Comparison of ENCODE assay signal across 8 cellular contexts in genomic region chr2:42810126-42810970, GRCh38. TPM values are rescaled to one million over a fixed set of nuclear protein-coding genes. Genes with fewer than 3 reads are reported as not detected.
DNase-seq lines count a peak whose midpoint lies in the region; ATAC-seq, FAIRE-seq and TF ChIP-seq lines count a peak whose summit lies in the region.

No MANE protein-coding gene starts in this region.

- H3K9me3 ChIP-seq in H1 (ENCODE audit: insufficient read depth in 2 of 2, low read depth in 1 of 2, low read length in 1 of 2): 0 out of 4 replicates have a peak, but pooled peaks cover 0 to 3% of the 10 kb centered on the region in 2 experiments

- no peak overlapping the region for H3K23ac ChIP-seq in H1 (ENCODE audit: insufficient read length)

- no peak overlapping the region for H2BK12ac ChIP-seq in H1 (ENCODE audit: low read depth, low read length)

- TF ChIP-seq CTCF in H1 (IDR thresholded peaks at IDR 0.05; ENCODE audit: control extremely low read depth in 1 of 3, insufficient read depth in 1 of 3, low read depth in 1 of 3, low read length in 3 of 3) (no peak), mesothelial cell of epicardium (IDR thresholded peaks at IDR 0.05; ENCODE audit: unreplicated experiment) (no peak)

- H3K23me2 ChIP-seq in H1 (ENCODE audit: low read depth, low read length): peaks cover 4% of the 10 kb centered on the region; the same call in 1 of the 2 replicates

- peak; percentile 83 for TF ChIP-seq POLR2A in H1 (IDR thresholded peaks at IDR 0.05; ENCODE audit: control extremely low read depth in 1 of 2, low read depth in 2 of 2, low read length in 2 of 2)

- no peak overlapping the region for H2BK15ac ChIP-seq in H1 (ENCODE audit: low read length)

- peak overlapping the region; percentile 95 for H3K27ac Mint-ChIP-seq in activated CD8-positive, alpha-beta memory T cell treated with anti-CD3 and anti-CD28 coated beads, Interleukin-2, amount 10 ng/mL, durations not matched to agents 7 days and 5 days
- H3K27ac Mint-ChIP-seq in mesothelial cell of epicardium: peak overlapping the region; percentile 98

- peak overlapping the region; percentile 88 for H3K4me3 Mint-ChIP-seq in activated CD8-positive, alpha-beta memory T cell treated with anti-CD3 and anti-CD28 coated beads, Interleukin-2, amount 10 ng/mL, durations not matched to agents 7 days and 5 days
- peak overlapping the region; percentile 90 for H3K4me3 Mint-ChIP-seq in mesothelial cell of epicardium

- 2% methylated on average over 72 of the region's 83 CpGs; no CpG with 5 or more reads in 1 of the 2 experiments for WGBS in H1 (ENCODE audit: extremely low coverage in 1 of 2, insufficient coverage in 1 of 2, insufficient read length in 1 of 2, insufficient replicate concordance in 2 of 2, low coverage in 1 of 2, low lambda C conversion rate in 2 of 2, missing lambda C conversion rate in 1 of 2), 2 experiments

- TF ChIP-seq RAD21 in H1 (IDR thresholded peaks at IDR 0.05 in 1 of 2, conservative IDR thresholded peaks at IDR 0.05 in 1 of 2; ENCODE audit: low read depth in 2 of 2, low read length in 2 of 2): no peak

- H3K4me1 Mint-ChIP-seq in activated CD8-positive, alpha-beta memory T cell treated with anti-CD3 and anti-CD28 coated beads, Interleukin-2, amount 10 ng/mL, durations not matched to agents 7 days and 5 days: peaks cover 21% of the 10 kb centered on the region
- peaks cover 26% of the 10 kb centered on the region for H3K4me1 Mint-ChIP-seq in mesothelial cell of epicardium

- POLR2A ChIA-PET in H1 (lab: Charles Lee; ENCODE audit: partially characterized antibody): interaction anchor here (0.6 to 3.5 kb wide), 16 partner anchors 9 to 416 kb away, joined by 3 to 61 read pairs (median 4); partner anchors contain the start of genes HAAO and ZFP36L2

- peak; percentile 93 for DNase-seq in COR-L47 (lab: John Stamatoyannopoulos, UW)
- peak; percentile 96 for DNase-seq in HT1080 (ENCODE audit: low read depth)
- DNase-seq in NOMO-1 (lab: John Stamatoyannopoulos, UW; ENCODE audit: unreplicated experiment in 2 of 2): peak; percentile 90 to 96
- peak; percentile 97 for DNase-seq in activated CD8-positive, alpha-beta memory T cell treated with anti-CD3 and anti-CD28 coated beads, Interleukin-2, amount 10 ng/mL, durations not matched to agents 7 days and 5 days
- DNase-seq in H1 (ENCODE audit: low read depth in 1 of 2, low spot score in 2 of 2): peak; percentile 87 to 96
- peak; percentile 87 to 98 for DNase-seq in mesothelial cell of epicardium (ENCODE audit: low spot score in 2 of 2, unreplicated experiment in 2 of 2)
- peak; percentile 87 to 91 for DNase-seq in stimulated activated CD8-positive, alpha-beta memory T cell treated with anti-CD3 and anti-CD28 coated beads, Interleukin-15, amount 100 ng/mL, for 4 hours (ENCODE audit: low read depth in 2 of 2)

- H3K18ac ChIP-seq in H1 (ENCODE audit: extremely low read depth, low read length): peak overlapping the region; percentile 68

- peak; percentile 75 for ATAC-seq in GM21367 (IDR thresholded peaks at IDR 0.05; ENCODE audit: unreplicated experiment)
- peak; percentile 82 for ATAC-seq in activated CD8-positive, alpha-beta memory T cell treated with anti-CD3 and anti-CD28 coated beads, Interleukin-2, amount 10 ng/mL, durations not matched to agents 7 days and 5 days

- H3K4me1 ChIP-seq in H1 (replicated peaks in 1 of 4; ENCODE audit: control insufficient read depth in 3 of 4, insufficient read depth in 4 of 4, low read length in 3 of 4): peaks cover 0 to 3% (median 0%) of the 10 kb centered on the region in 4 experiments; a peak in 4 of 7 replicates

- no peak overlapping the region for H2BK20ac ChIP-seq in H1 (ENCODE audit: low read length)

- H4K20me1 ChIP-seq in H1 (replicated peaks in 1 of 2; ENCODE audit: control insufficient read depth in 1 of 2, insufficient read depth in 2 of 2, low read length in 2 of 2): no peaks in the 10 kb centered on the region

- H3K79me2 ChIP-seq in H1 (ENCODE audit: control insufficient read depth in 1 of 2, insufficient read depth in 2 of 2, low read length in 2 of 2): no peaks in the 10 kb centered on the region

- no peak overlapping the region for H2BK120ac ChIP-seq in H1 (replicated peaks; ENCODE audit: low read depth, low read length)

- peak overlapping the region; percentile 7 for H4K91ac ChIP-seq in H1 (replicated peaks; ENCODE audit: insufficient read length, low read length)

- H2BK5ac ChIP-seq in H1 (ENCODE audit: low read depth, low read length): peak overlapping the region; percentile 88

- peaks cover 3% of the 10 kb centered on the region for H3K27me3 Mint-ChIP-seq in activated CD8-positive, alpha-beta memory T cell treated with anti-CD3 and anti-CD28 coated beads, Interleukin-2, amount 10 ng/mL, durations not matched to agents 7 days and 5 days
- no peaks in the 10 kb centered on the region for H3K27me3 Mint-ChIP-seq in mesothelial cell of epicardium (ENCODE audit: low read depth)

- H3K27me3 ChIP-seq in H1 (replicated peaks in 1 of 4; ENCODE audit: control insufficient read depth in 3 of 4, extremely low read depth in 1 of 4, insufficient read depth in 3 of 4, low read length in 3 of 4): no peaks in the 10 kb centered on the region

- H3K36me3 ChIP-seq in H1 (ENCODE audit: control insufficient read depth in 2 of 4, insufficient read depth in 4 of 4, low read length in 3 of 4): no peaks in the 10 kb centered on the region

- H3K14ac ChIP-seq in H1 (ENCODE audit: insufficient read length): no peak overlapping the region

- peak overlapping the region; percentile 76 for H4K5ac ChIP-seq in H1 (ENCODE audit: insufficient read length, low read depth, low read length)

- peak overlapping the region; percentile 85 for H3K27ac ChIP-seq in H1 (ENCODE audit: low read depth, low read length)

- no peaks in the 10 kb centered on the region for H3K79me1 ChIP-seq in H1 (ENCODE audit: low read depth, low read length)

- peak overlapping the region; percentile 55 to 80 (median 66) for H3K4me3 ChIP-seq in H1 (ENCODE audit: extremely low read depth in 1 of 4, insufficient read depth in 2 of 4, low read depth in 3 of 4, low read length in 4 of 4)

- no peak overlapping the region for H3K4ac ChIP-seq in H1 (replicated peaks; ENCODE audit: insufficient read length, low read depth, low read length)

- H3K9me3 Mint-ChIP-seq in activated CD8-positive, alpha-beta memory T cell treated with anti-CD3 and anti-CD28 coated beads, Interleukin-2, amount 10 ng/mL, durations not matched to agents 7 days and 5 days (ENCODE audit: low read depth): peaks cover 9% of the 10 kb centered on the region
- peaks cover 9% of the 10 kb centered on the region for H3K9me3 Mint-ChIP-seq in mesothelial cell of epicardium

- peak overlapping the region; percentile 66 to 75 for H3K4me2 ChIP-seq in H1 (ENCODE audit: insufficient read depth in 1 of 2, low read depth in 2 of 2, low read length in 2 of 2)

- peak overlapping the region; percentile 95 for H4K8ac ChIP-seq in H1 (ENCODE audit: extremely low read depth, insufficient read depth, low read length)

- no peak for TF ChIP-seq EP300 in H1 (IDR thresholded peaks at IDR 0.05; ENCODE audit: borderline replicate concordance in 1 of 2, low read depth in 2 of 2, low read length in 2 of 2)

- CTCF ChIA-PET in activated CD8-positive, alpha-beta memory T cell treated with anti-CD3 and anti-CD28 coated beads, Interleukin-2, amount 10 ng/mL, durations not matched to agents 7 days and 5 days (lab: Charles Lee): interaction anchor here (0.6 to 4.1 kb wide), 14 partner anchors 9 to 675 kb away, joined by 3 to 23 read pairs (median 6); partner anchors contain the start of gene ZFP36L2
- CTCF ChIA-PET in H1 (lab: Charles Lee; ENCODE audit: partially characterized antibody): interaction anchor here (1.0 to 11.8 kb wide), 8 partner anchors 10 to 63 kb away, joined by 3 to 119 read pairs (median 6); partner anchors contain the start of gene HAAO

- no peak overlapping the region for H2AK5ac ChIP-seq in H1 (ENCODE audit: low read depth, low read length)

- H3K9ac ChIP-seq in H1 (replicated peaks in 1 of 4; ENCODE audit: extremely low read depth in 1 of 4, low read depth in 3 of 4, low read length in 3 of 4): peak overlapping the region; percentile 59 to 90 (median 82)

- peaks cover 13% of the 10 kb centered on the region for H3K36me3 Mint-ChIP-seq in activated CD8-positive, alpha-beta memory T cell treated with anti-CD3 and anti-CD28 coated beads, Interleukin-2, amount 10 ng/mL, durations not matched to agents 7 days and 5 days
- H3K36me3 Mint-ChIP-seq in mesothelial cell of epicardium: peaks cover 3% of the 10 kb centered on the region

- FAIRE-seq in H1 (lab: Jason Lieb, UNC): no peak

- H2AFZ ChIP-seq in H1 (ENCODE audit: low read length): peak overlapping the region; percentile 36; the same call in 1 of the 2 replicates

- H3K56ac ChIP-seq in H1 (replicated peaks; ENCODE audit: insufficient read length, low read depth, low read length): peak overlapping the region; percentile 49

RNA-seq across cellular contexts. Expression of gene HAAO, which starts 18.0 kb away (rescaled TPM):
- not detected in 2 replicates for total RNA-seq in HT1080 (2014; rRNA removed; shearing (Covaris generic))
- polyA plus RNA-seq in HT1080 (2015; cell fraction: cytosol; rRNA removed): not detected in 2 replicates
- polyA plus RNA-seq in HT1080 (2015; cell fraction: nucleus; rRNA removed): not detected in 2 replicates
- total RNA-seq in activated CD8-positive, alpha-beta memory T cell treated with anti-CD3 and anti-CD28 coated beads, Interleukin-2, amount 10 ng/mL, durations not matched to agents 7 days and 5 days: under 1 TPM in 1 of 2 experiments, not detected in 1; 0.56 TPM
- 2.5 and 3.2 TPM in 2 replicates for total RNA-seq in H1 (2021; fragmentation: NEBNext Ultra II Directional; extraction: Animal tissue kit (Norgen Biotek cat#: 25700))
- polyA plus RNA-seq in H1 (2011; rRNA removed): 7.0 and 9.5 TPM in 2 replicates
- polyA plus RNA-seq in H1 (2011; cell fraction: cytosol; rRNA removed): 5.4 TPM
- 12.8 TPM for polyA plus RNA-seq in H1 (2011; cell fraction: nucleus; rRNA removed)
- 2.2 to 6.4 TPM (median 4.5 TPM) in 4 replicates for polyA plus RNA-seq in H1 (2012, experiment 1 of 2)
- polyA plus RNA-seq in H1 (2012, experiment 2 of 2): 2.6 TPM
- polyA plus RNA-seq in H1 (2013, experiment 1 of 2): 1.8 TPM
- 1.7 TPM for polyA plus RNA-seq in H1 (2013, experiment 2 of 2)
- polyA minus RNA-seq in H1 (2011; rRNA and poly(A)+ RNA removed): 3.3 and 5.6 TPM in 2 replicates
- polyA minus RNA-seq in H1 (2011; cell fraction: cytosol; rRNA and poly(A)+ RNA removed): 1.4 TPM
- 5.7 TPM for polyA minus RNA-seq in H1 (2011; cell fraction: nucleus; rRNA and poly(A)+ RNA removed)
- total RNA-seq in mesothelial cell of epicardium: 23.3 to 25.7 TPM (median 25.0 TPM) in 3 replicates

RNA-seq across cellular contexts. Expression of gene OXER1, which starts 46.4 kb away (rescaled TPM):
- total RNA-seq in HT1080 (2014; rRNA removed; shearing (Covaris generic)): not detected in 2 replicates
- not detected in 2 replicates for polyA plus RNA-seq in HT1080 (2015; cell fraction: cytosol; rRNA removed)
- polyA plus RNA-seq in HT1080 (2015; cell fraction: nucleus; rRNA removed): not detected in 2 replicates
- under 1 TPM in 1 of 2 experiments, not detected in 1; 0.21 TPM for total RNA-seq in activated CD8-positive, alpha-beta memory T cell treated with anti-CD3 and anti-CD28 coated beads, Interleukin-2, amount 10 ng/mL, durations not matched to agents 7 days and 5 days
- total RNA-seq in H1 (2021; fragmentation: NEBNext Ultra II Directional; extraction: Animal tissue kit (Norgen Biotek cat#: 25700)): 1.2 and 1.3 TPM in 2 replicates
- polyA plus RNA-seq in H1 (2011; rRNA removed): 2.9 and 3.7 TPM in 2 replicates
- polyA plus RNA-seq in H1 (2011; cell fraction: cytosol; rRNA removed): 1.8 TPM
- 6.2 TPM for polyA plus RNA-seq in H1 (2011; cell fraction: nucleus; rRNA removed)
- 1.3 to 2.9 TPM (median 2.4 TPM) in 4 replicates for polyA plus RNA-seq in H1 (2012, experiment 1 of 2)
- 0.71 TPM for polyA plus RNA-seq in H1 (2012, experiment 2 of 2)
- 0.65 TPM for polyA plus RNA-seq in H1 (2013, experiment 1 of 2)
- 0.46 TPM for polyA plus RNA-seq in H1 (2013, experiment 2 of 2)
- 1.0 and 1.8 TPM in 2 replicates for polyA minus RNA-seq in H1 (2011; rRNA and poly(A)+ RNA removed)
- polyA minus RNA-seq in H1 (2011; cell fraction: cytosol; rRNA and poly(A)+ RNA removed): 0.81 TPM
- 2.7 TPM for polyA minus RNA-seq in H1 (2011; cell fraction: nucleus; rRNA and poly(A)+ RNA removed)
- total RNA-seq in mesothelial cell of epicardium: 6.9 to 7.5 TPM (median 7.2 TPM) in 3 replicates

Comparison
In these comparisons a context has a peak if more than half of its experiments do, and no peak if none do; other contexts are left out.
1. Peak in every context shown above with its lines: DNase-seq, ATAC-seq, H3K4me3 ChIP-seq and H3K27ac ChIP-seq.